ENCODE assay signal across 13 cellular contexts in the genomic region with DNA sequence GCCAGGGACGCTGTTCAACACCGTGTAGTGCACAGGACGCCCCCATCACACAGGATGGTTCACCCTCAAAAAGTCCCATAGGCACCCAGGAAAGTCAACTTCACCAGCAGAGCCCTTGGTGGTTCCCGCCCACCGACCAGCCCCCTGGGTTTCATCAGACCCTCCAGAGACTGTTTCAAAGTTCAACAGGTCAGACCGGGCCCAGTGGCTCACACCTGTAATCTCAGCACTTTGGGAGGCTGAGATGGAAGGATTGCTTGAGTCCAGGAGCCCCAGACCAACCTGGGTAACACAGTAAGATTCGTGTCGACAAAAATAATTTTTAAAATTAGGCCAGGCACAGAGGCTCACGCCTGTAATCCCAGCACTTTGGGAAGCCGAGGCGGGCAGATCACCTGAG.
A peak's percentile ranks its signal among the peaks of the same experiment; 100 is the strongest.
DNase-seq lines count a peak whose midpoint lies in the region; ATAC-seq, FAIRE-seq and TF ChIP-seq lines count a peak whose summit lies in the region.
"Had no signal": no experiment of that assay in that cellular context is flagged by ENCODE, and none has a peak within 500 bp of the region (broad histone marks: within the 10 kb centered on the region; RNA-seq: fewer than 3 reads in every experiment).

No MANE protein-coding gene starts in this region.

- H3K27ac Mint-ChIP-seq in CD4-positive, CD25-positive, alpha-beta regulatory T cell = peak overlapping the region; percentile 38 to 83 (median 38)

- intact Hi-C loops in PC-9 (cut with micrococcal nuclease; ENCODE audit: unreplicated experiment) (loop anchor here (5.0 kb wide), 1 partner anchor 39 kb away; no protein-coding TSS in a partner anchor), gastrocnemius medialis (cut with DNase I; ENCODE audit: low total_unique reads) (loop anchor here (2.0 to 5.0 kb wide), 2 partner anchors 62 to 91 kb away; a partner anchor contains a TSS)

- H3K36me3 ChIP-seq in CD4-positive, CD25-positive, alpha-beta regulatory T cell (ENCODE audit: control insufficient read depth, insufficient read depth, low read length) = no peaks in the 10 kb centered on the region
- H3K36me3 ChIP-seq in PC-9 (ENCODE audit: low read depth) (no peaks in the 10 kb centered on the region), keratinocyte (ENCODE audit: control insufficient read depth in 2 of 2, extremely low read depth in 1 of 2, insufficient read depth in 2 of 2, low read length in 2 of 2) (peaks cover 3 to 6% of the 10 kb centered on the region in 2 experiments), gastrocnemius medialis (no peaks in the 10 kb centered on the region)

- peak overlapping the region; percentile 94 for H3K4me2 ChIP-seq in PC-9
- H3K4me2 ChIP-seq in keratinocyte (ENCODE audit: control insufficient read depth, extremely low read depth, insufficient read depth, low read depth, low read length) = no peak overlapping the region

- no peaks in the 10 kb centered on the region for H3K27me3 ChIP-seq in CD4-positive, CD25-positive, alpha-beta regulatory T cell (ENCODE audit: control insufficient read depth, insufficient read depth, low read length)
- H3K27me3 ChIP-seq in PC-9 (ENCODE audit: insufficient read depth, low read depth) = no peaks in the 10 kb centered on the region
- H3K27me3 ChIP-seq in keratinocyte (ENCODE audit: control insufficient read depth, extremely low read depth, insufficient read depth, low read length) = no peaks in the 10 kb centered on the region
- H3K27me3 ChIP-seq in gastrocnemius medialis = no peaks in the 10 kb centered on the region

- in situ Hi-C loops in gastrocnemius medialis (cut with MboI; ENCODE audit: low sequenced_read_pairs in 4 of 4) = no loop called here

- H3K9me3 Mint-ChIP-seq in CD4-positive, CD25-positive, alpha-beta regulatory T cell = no peaks in the 10 kb centered on the region
- H3K9me3 Mint-ChIP-seq: activated T-cell treated with anti-CD3 and anti-CD28 coated beads, Interleukin-2, amount 50 U/mL, for 24 hours had no signal

- no peak for FAIRE-seq in keratinocyte (lab: Jason Lieb, UNC)
- FAIRE-seq: bronchial epithelial cell had no signal

- H3K27me3 Mint-ChIP-seq in CD4-positive, CD25-positive, alpha-beta regulatory T cell = no peaks in the 10 kb centered on the region
- H3K27me3 Mint-ChIP-seq: activated T-cell treated with anti-CD3 and anti-CD28 coated beads, Interleukin-2, amount 50 U/mL, for 24 hours had no signal

- peaks cover 46% of the 10 kb centered on the region for H3K79me2 ChIP-seq in PC-9 (ENCODE audit: low read depth)
- peaks cover 11% of the 10 kb centered on the region for H3K79me2 ChIP-seq in keratinocyte (ENCODE audit: control insufficient read depth, insufficient read depth, low read length)

- no peak overlapping the region for H3K27ac ChIP-seq in CD4-positive, CD25-positive, alpha-beta regulatory T cell (ENCODE audit: insufficient read depth, low read length, poor library complexity, severe bottlenecking)
- H3K27ac ChIP-seq in PC-9 (peak overlapping the region; percentile 93), keratinocyte (ENCODE audit: control insufficient read depth, insufficient read depth, low read length) (peak overlapping the region; percentile 91), gastrocnemius medialis (peak overlapping the region; percentile 75 to 82 (median 82))
- H3K27ac ChIP-seq: VCaP had no signal

- H3K4me1 Mint-ChIP-seq in CD4-positive, CD25-positive, alpha-beta regulatory T cell = peaks cover 0 to 28% (median 8%) of the 10 kb centered on the region in 4 donors

- no peak for ATAC-seq in CD4-positive, CD25-positive, alpha-beta regulatory T cell (ENCODE audit: low read depth in 2 of 2)
- no peak for ATAC-seq in gastrocnemius medialis
- no peak for ATAC-seq in GM18861 (IDR thresholded peaks at IDR 0.05; ENCODE audit: unreplicated experiment)
- ATAC-seq in HG03378 (IDR thresholded peaks at IDR 0.05; ENCODE audit: unreplicated experiment) = no peak

- dilution Hi-C loops in keratinocyte (cut with MboI; ENCODE audit: extremely low pct_ligation_motif_present, low sequenced_read_pairs) = no loop called here

- H3K4me3 ChIP-seq in CD4-positive, CD25-positive, alpha-beta regulatory T cell (ENCODE audit: low read depth, low read length) = no peak overlapping the region
- H3K4me3 ChIP-seq in PC-9 = no peak overlapping the region
- H3K4me3 ChIP-seq in keratinocyte (ENCODE audit: control insufficient read depth in 2 of 3, extremely low read depth in 1 of 3, insufficient read depth in 2 of 3, low read depth in 1 of 3, low read length in 3 of 3) = no peak overlapping the region
- no peak overlapping the region for H3K4me3 ChIP-seq in gastrocnemius medialis

- POLR2A ChIA-PET in PC-9 (lab: Charles Lee; ENCODE audit: unreplicated experiment) = interaction anchor here (0.7 kb wide), 1 partner anchor 533 kb away, joined by 3 read pairs; no protein-coding TSS in a partner anchor

- no peak overlapping the region for H3K9ac ChIP-seq in keratinocyte (ENCODE audit: control insufficient read depth, extremely low read depth, insufficient read depth, low read length)

- TF ChIP-seq CTCF in PC-9 (conservative IDR thresholded peaks at IDR 0.05) (no peak), keratinocyte (optimal IDR thresholded peaks at IDR 0.05 in 1 of 3, IDR thresholded peaks at IDR 0.05 in 1 of 3, conservative IDR thresholded peaks at IDR 0.05 in 1 of 3; ENCODE audit: extremely low read depth in 1 of 3, insufficient read depth in 2 of 3, low read length in 3 of 3) (no peak), gastrocnemius medialis (IDR thresholded peaks at IDR 0.05 in 4 of 5, conservative IDR thresholded peaks at IDR 0.05 in 1 of 5) (no peak)

- H4K20me1 ChIP-seq in PC-9 (ENCODE audit: insufficient read depth) = no peaks in the 10 kb centered on the region
- no peaks in the 10 kb centered on the region for H4K20me1 ChIP-seq in keratinocyte (ENCODE audit: control insufficient read depth, extremely low read depth, insufficient read depth, low read length)

- H3K9me1 ChIP-seq in keratinocyte (ENCODE audit: control insufficient read depth, extremely low read depth, insufficient read depth, low read length) = peaks cover 2% of the 10 kb centered on the region

- H3K9me3 ChIP-seq in CD4-positive, CD25-positive, alpha-beta regulatory T cell (ENCODE audit: control insufficient read depth in 2 of 2, low read length in 2 of 2) = no peaks in the 10 kb centered on the region
- H3K9me3 ChIP-seq in PC-9 (ENCODE audit: insufficient read depth, low read depth) (no peaks in the 10 kb centered on the region), keratinocyte (ENCODE audit: control insufficient read depth, low read depth, low read length) (no peaks in the 10 kb centered on the region), gastrocnemius medialis (no peaks in the 10 kb centered on the region)
- H3K9me3 ChIP-seq: Caco-2 had no signal

- no peak overlapping the region for H3K4me3 Mint-ChIP-seq in CD4-positive, CD25-positive, alpha-beta regulatory T cell
- H3K4me3 Mint-ChIP-seq: activated T-cell treated with anti-CD3 and anti-CD28 coated beads, Interleukin-2, amount 50 U/mL, for 24 hours had no signal

- H3K9me2 ChIP-seq in PC-9 (ENCODE audit: insufficient read depth) = no peaks in the 10 kb centered on the region

- CTCF ChIA-PET in PC-9 (lab: Charles Lee) = no interaction called here

- H3F3A ChIP-seq in PC-9 (ENCODE audit: insufficient read depth, low read depth) = peaks cover 36% of the 10 kb centered on the region

- TF ChIP-seq POLR2A in gastrocnemius medialis (IDR thresholded peaks at IDR 0.05) (no peak), erythroblast (IDR thresholded peaks at IDR 0.05; ENCODE audit: low read length) (no peak)

- H3K36me3 Mint-ChIP-seq in CD4-positive, CD25-positive, alpha-beta regulatory T cell = peaks cover 11% of the 10 kb centered on the region

- BruUV-seq in PC-9 (replicated peaks; lab: Mats Ljungman, UMichigan) = no TSS peak

- H2AFZ ChIP-seq in PC-9 = no peak overlapping the region
- H2AFZ ChIP-seq in keratinocyte (ENCODE audit: control insufficient read depth, low read length) = no peak overlapping the region

- DNase-seq in CD4-positive, CD25-positive, alpha-beta regulatory T cell = no peak
- DNase-seq in PC-9 (no peak), keratinocyte (ENCODE audit: low read depth, low spot score) (no peak), gastrocnemius medialis (no peak), medulla oblongata (ENCODE audit: extremely low spot score) (no peak), erythroblast (lab: John Stamatoyannopoulos, UW) (no peak)
- DNase-seq: activated T-cell treated with anti-CD3 and anti-CD28 coated beads, Interleukin-2, amount 50 U/mL, for 24 hours; Caco-2; NCI-H345 had no signal

- peaks cover 3% of the 10 kb centered on the region for H3K4me1 ChIP-seq in CD4-positive, CD25-positive, alpha-beta regulatory T cell (ENCODE audit: control insufficient read depth, insufficient read depth, low read length, poor library complexity, severe bottlenecking)
- H3K4me1 ChIP-seq in PC-9 (replicated peaks; ENCODE audit: insufficient read depth) = peaks cover 32% of the 10 kb centered on the region
- peaks cover 16% of the 10 kb centered on the region for H3K4me1 ChIP-seq in keratinocyte (ENCODE audit: control insufficient read depth, extremely low read depth, insufficient read depth, low read length)
- peaks cover 33 to 34% of the 10 kb centered on the region in 2 donors for H3K4me1 ChIP-seq in gastrocnemius medialis
